In the genomic region with DNA sequence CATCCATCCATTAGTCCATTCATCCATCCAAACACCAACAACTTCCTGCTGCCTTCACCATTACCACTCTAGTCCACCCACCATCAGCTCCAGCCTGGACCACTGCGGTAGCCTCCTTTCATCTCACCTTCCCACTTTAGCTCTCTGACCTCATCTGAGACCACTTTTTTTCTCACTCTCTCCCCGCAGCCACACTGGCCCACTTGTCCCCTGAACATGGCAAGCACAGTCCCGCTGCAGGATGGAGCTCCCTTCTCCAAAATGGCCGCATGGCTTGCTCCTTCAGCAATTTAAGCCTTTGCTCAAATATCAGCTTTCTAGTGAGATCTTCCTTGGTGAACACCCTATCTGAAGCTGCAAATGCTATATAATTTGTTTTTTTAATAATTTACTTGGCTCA, we compare ENCODE assay signal across 15 cellular contexts. TPM values are rescaled to one million over a fixed set of nuclear protein-coding genes. Genes with fewer than 3 reads are reported as not detected.
DNase-seq lines count a peak whose midpoint lies in the region; ATAC-seq and TF ChIP-seq lines count a peak whose summit lies in the region.
"Had no signal": no experiment of that assay in that cellular context is flagged by ENCODE, and none has a peak within 500 bp of the region (broad histone marks: within the 10 kb centered on the region; RNA-seq: fewer than 3 reads in every experiment).

No MANE protein-coding gene starts in this region.

- H3K36me3 Mint-ChIP-seq in activated T-cell treated with anti-CD3 and anti-CD28 coated beads, Interleukin-2, amount 50 U/mL, for 4 hours (ENCODE audit: insufficient read depth) = no peaks in the 10 kb centered on the region
- H3K36me3 Mint-ChIP-seq in type B pancreatic cell (no peaks in the 10 kb centered on the region), endothelial cell (ENCODE audit: low read depth, unreplicated experiment) (peaks cover 5% of the 10 kb centered on the region)
- H3K36me3 Mint-ChIP-seq: IgD-negative memory B cell had no signal

- no peaks in the 10 kb centered on the region for H3K9me3 Mint-ChIP-seq in activated T-cell treated with anti-CD3 and anti-CD28 coated beads, Interleukin-2, amount 50 U/mL, for 4 hours
- H3K9me3 Mint-ChIP-seq in type B pancreatic cell = no peaks in the 10 kb centered on the region
- no peaks in the 10 kb centered on the region for H3K9me3 Mint-ChIP-seq in endothelial cell (ENCODE audit: unreplicated experiment)
- H3K9me3 Mint-ChIP-seq: CD14-positive monocyte, IgD-negative memory B cell had no signal

- no peaks in the 10 kb centered on the region for H3K27me3 ChIP-seq in H7 (ENCODE audit: control insufficient read depth, insufficient read depth, low read length)

- H3K27ac Mint-ChIP-seq in type B pancreatic cell (no peak overlapping the region), endothelial cell (ENCODE audit: unreplicated experiment) (no peak overlapping the region)
- H3K27ac Mint-ChIP-seq: CD14-positive monocyte, IgD-negative memory B cell had no signal

- no peak for ATAC-seq in activated T-cell treated with anti-CD3 and anti-CD28 coated beads, Interleukin-2, amount 50 U/mL, for 4 hours
- no peak for ATAC-seq in GM18861 (IDR thresholded peaks at IDR 0.05; ENCODE audit: unreplicated experiment)

- H3K27me3 Mint-ChIP-seq in activated T-cell treated with anti-CD3 and anti-CD28 coated beads, Interleukin-2, amount 50 U/mL, for 4 hours (ENCODE audit: low read depth) = peaks cover 6% of the 10 kb centered on the region
- H3K27me3 Mint-ChIP-seq in type B pancreatic cell (peaks cover 14% of the 10 kb centered on the region), endothelial cell (ENCODE audit: unreplicated experiment) (peaks cover 10% of the 10 kb centered on the region)

- H3K36me3 ChIP-seq in H7 (replicated peaks; ENCODE audit: control insufficient read depth, insufficient read depth, low read length) = no peaks in the 10 kb centered on the region

- peak; percentile 3 to 4 for DNase-seq in activated T-cell treated with anti-CD3 and anti-CD28 coated beads, Interleukin-2, amount 50 U/mL, for 48 hours
- DNase-seq in activated T-cell treated with anti-CD3 and anti-CD28 coated beads, Interleukin-2, amount 50 U/mL, for 4 hours = no peak
- peak; percentile 6 for DNase-seq in H7
- DNase-seq in mesenteric fat pad (ENCODE audit: low spot score) = peak; percentile 62
- DNase-seq in type B pancreatic cell (ENCODE audit: extremely low spot score, unreplicated experiment) = peak; percentile 40
- DNase-seq in endothelial cell (ENCODE audit: low spot score) = no peak
- DNase-seq: GOT3, NCI-H1417 treated with DMSO at 0.1 percent for 48 hours, NCI-H1930, NCI-H226, NCI-H524 treated with DMSO at 0.1 percent for 48 hours, PC-3 had no signal

- H3K4me3 Mint-ChIP-seq in activated T-cell treated with anti-CD3 and anti-CD28 coated beads, Interleukin-2, amount 50 U/mL, for 4 hours = no peak overlapping the region
- no peak overlapping the region for H3K4me3 Mint-ChIP-seq in type B pancreatic cell
- H3K4me3 Mint-ChIP-seq in endothelial cell (ENCODE audit: unreplicated experiment) = no peak overlapping the region
- H3K4me3 Mint-ChIP-seq: CD14-positive monocyte, IgD-negative memory B cell had no signal

- H3K4me1 Mint-ChIP-seq in activated T-cell treated with anti-CD3 and anti-CD28 coated beads, Interleukin-2, amount 50 U/mL, for 4 hours (ENCODE audit: low read depth) = no peaks in the 10 kb centered on the region
- peaks cover 13% of the 10 kb centered on the region for H3K4me1 Mint-ChIP-seq in type B pancreatic cell (ENCODE audit: unreplicated experiment)
- peaks cover 10% of the 10 kb centered on the region for H3K4me1 Mint-ChIP-seq in endothelial cell (ENCODE audit: unreplicated experiment)

- TF ChIP-seq CTCF in type B pancreatic cell (conservative IDR thresholded peaks at IDR 0.05) (no peak), endothelial cell (IDR thresholded peaks at IDR 0.05; ENCODE audit: unreplicated experiment) (no peak)

- no peak overlapping the region for H3K4me3 ChIP-seq in H7 (ENCODE audit: insufficient read depth, low read depth, low read length)

RNA-seq across cellular contexts. Expression of a gene that starts 11.1 kb away (rescaled TPM):
- under 1 TPM; 0.10 to 0.46 (median 0.26) TPM for total RNA-seq in activated T-cell treated with anti-CD3 and anti-CD28 coated beads, Interleukin-2, amount 50 U/mL, for 4 hours
- total RNA-seq in H7 (2014; rRNA removed; shearing (Covaris generic)) = not detected in 2 replicates
- total RNA-seq in mesenteric fat pad (58.6 TPM), type B pancreatic cell (ENCODE audit: low replicate concordance) (1.6 and 4.0 TPM in 2 replicates), endothelial cell (ENCODE audit: unreplicated experiment) (2.7 TPM)
- total RNA-seq: PC-3 had no signal

Comparison
In these comparisons a context has a peak if more than half of its experiments do, and no peak if none do; other contexts are left out.
1. DNase-seq: peak in activated T-cell treated with anti-CD3 and anti-CD28 coated beads, Interleukin-2, amount 50 U/mL, for 48 hours (2 of 2), H7 (single experiment), mesenteric fat pad (single experiment) and type B pancreatic cell (single experiment); none in activated T-cell treated with anti-CD3 and anti-CD28 coated beads, Interleukin-2, amount 50 U/mL, for 4 hours (single experiment) and endothelial cell (single experiment).
2. RNA of a gene that starts 11.1 kb away (total RNA-seq): 58.6 TPM in mesenteric fat pad (single experiment); 1.6 to 4.0 TPM in type B pancreatic cell, 2.7 TPM in endothelial cell (single experiment), 0.10 to 0.46 TPM in activated T-cell treated with anti-CD3 and anti-CD28 coated beads, Interleukin-2, amount 50 U/mL, for 4 hours and not detected in H7; every median in the first group is over 10 times any median in the second.